In genomic region chr10:120632936-120633335, GRCh38 we compare ENCODE assay signal across 8 cellular contexts.
"Had no signal": no experiment of that assay in that cellular context is flagged by ENCODE, and none has a peak within 500 bp of the region (broad histone marks: within the 10 kb centered on the region; RNA-seq: fewer than 3 reads in every experiment).

No MANE protein-coding gene starts in this region.

- FAIRE-seq: HTR-8/SVneo, K562 had no signal

- H3K9me3 ChIP-seq: HAP-1 had no signal

- DNase-seq: H7, HFFc6, IMR-90 had no signal

- H3K36me3 ChIP-seq: HAP-1 had no signal

- H3K4me3 Mint-ChIP-seq: GM23338, HFFc6 had no signal

- H3K27ac Mint-ChIP-seq: GM23338, HFFc6 had no signal

- H3K9me3 Mint-ChIP-seq: HFFc6 had no signal

- H3K4me3 ChIP-seq: GM23338, HAP-1, K562 had no signal

- ATAC-seq: GM23338, HCT116, K562 had no signal
